In the genomic region with DNA sequence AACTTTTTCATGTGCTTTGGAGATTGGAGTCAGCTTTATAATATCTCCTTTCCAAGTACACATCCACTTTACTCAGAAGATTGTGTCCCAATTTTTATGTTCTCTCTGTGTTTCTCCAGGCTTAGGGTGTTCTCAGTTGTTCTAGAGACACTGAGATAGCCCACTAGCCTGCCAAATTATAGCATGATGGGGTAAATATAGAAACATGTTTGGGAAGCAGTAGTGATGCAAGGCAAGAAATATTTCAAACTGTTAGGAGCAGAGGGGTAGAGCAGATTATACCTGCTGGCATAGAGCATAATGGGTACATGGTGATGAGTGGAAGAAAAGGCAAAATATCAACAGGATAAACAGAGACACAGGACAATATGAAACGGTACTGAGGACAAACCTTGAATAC, we compare ENCODE assay signal across 32 cellular contexts. TPM values are rescaled to one million over a fixed set of nuclear protein-coding genes. Genes with fewer than 3 reads are reported as not detected.
"Had no signal": no experiment of that assay in that cellular context is flagged by ENCODE, and none has a peak within 500 bp of the region (broad histone marks: within the 10 kb centered on the region; RNA-seq: fewer than 3 reads in every experiment).

No MANE protein-coding gene starts in this region.

- H3K27ac Mint-ChIP-seq: activated CD4-positive, alpha-beta T cell treated with anti-CD3 and anti-CD28 coated beads for 36 hours; activated naive CD4-positive, alpha-beta T cell treated with anti-CD3 and anti-CD28 coated beads, Interleukin-2, amount 10 ng/mL, durations not matched to agents 7 days and 5 days; activated naive CD8-positive, alpha-beta T cell treated with anti-CD3 and anti-CD28 coated beads, Interleukin-2, amount 10 ng/mL, durations not matched to agents 7 days and 5 days; activated T-helper 1 cell treated with anti-CD3 and anti-CD28 coated beads, Interleukin-12 subunit alpha, Interleukin-12 subunit beta, Interleukin-2, Interleukin-4 antibody, amounts not matched to agents 30 ng/mL and 10 ng/mL and 1 ng/mL, durations not matched to agents 14 hours and 24 hours and 36 hours; brain; effector memory CD8-positive, alpha-beta T cell; naive thymus-derived CD8-positive, alpha-beta T cell; stimulated activated memory B cell treated with anti-CD40 and anti-IgM and Interleukin-4, amounts not matched to agents 10 μg/mL and 1 μg/mL and 100 μg/mL, for 72 hours; stimulated activated naive CD8-positive, alpha-beta T cell treated with anti-CD3 and anti-CD28 coated beads, Interleukin-15, amount 100 ng/mL, for 72 hours; T-cell had no signal

- H3K4me3 Mint-ChIP-seq: activated CD4-positive, alpha-beta T cell treated with anti-CD3 and anti-CD28 coated beads for 36 hours; activated naive CD4-positive, alpha-beta T cell treated with anti-CD3 and anti-CD28 coated beads, Interleukin-2, amount 10 ng/mL, durations not matched to agents 7 days and 5 days; activated naive CD8-positive, alpha-beta T cell treated with anti-CD3 and anti-CD28 coated beads, Interleukin-2, amount 10 ng/mL, durations not matched to agents 7 days and 5 days; activated T-helper 1 cell treated with anti-CD3 and anti-CD28 coated beads, Interleukin-12 subunit alpha, Interleukin-12 subunit beta, Interleukin-2, Interleukin-4 antibody, amounts not matched to agents 30 ng/mL and 10 ng/mL and 1 ng/mL, durations not matched to agents 14 hours and 24 hours and 36 hours; brain; naive thymus-derived CD8-positive, alpha-beta T cell; neural crest cell; stimulated activated memory B cell treated with anti-CD40 and anti-IgM and Interleukin-4, amounts not matched to agents 10 μg/mL and 1 μg/mL and 100 μg/mL, for 72 hours; stimulated activated naive CD8-positive, alpha-beta T cell treated with anti-CD3 and anti-CD28 coated beads, Interleukin-15, amount 100 ng/mL, for 72 hours; T-cell had no signal

- DNase-seq: activated CD4-positive, alpha-beta T cell treated with anti-CD3 and anti-CD28 coated beads for 36 hours; activated CD4-positive, CD25-positive, alpha-beta regulatory T cell; activated gamma-delta T cell; activated naive CD4-positive, alpha-beta T cell treated with anti-CD3 and anti-CD28 coated beads, Interleukin-2, amount 10 ng/mL, durations not matched to agents 7 days and 5 days; activated naive CD8-positive, alpha-beta T cell treated with anti-CD3 and anti-CD28 coated beads, Interleukin-2, amount 10 ng/mL, durations not matched to agents 7 days and 5 days; dorsolateral prefrontal cortex; effector memory CD8-positive, alpha-beta T cell; erythroblast; foreskin fibroblast; head of caudate nucleus; midbrain; naive thymus-derived CD8-positive, alpha-beta T cell; nucleus accumbens; pancreas; retina; sigmoid colon; small intestine; stimulated activated CD4-positive, alpha-beta T cell treated with anti-CD3 and anti-CD28 coated beads, Interleukin-4, amount 100 ng/mL, for 24 hours; stimulated activated naive CD8-positive, alpha-beta T cell treated with anti-CD3 and anti-CD28 coated beads, Interleukin-15, amount 100 ng/mL, for 72 hours; substantia nigra; T-cell; thyroid gland; upper lobe of left lung had no signal

- H3K36me3 ChIP-seq: cardiac muscle cell, pancreas, prostate gland had no signal

- H3K9me3 ChIP-seq: ascending aorta, pancreas, prostate gland, sigmoid colon, thyroid gland, upper lobe of left lung, vagina had no signal

- H3K4me3 ChIP-seq: ascending aorta, cardiac muscle cell, coronary artery, dorsolateral prefrontal cortex, pancreas, prostate gland, sigmoid colon, thyroid gland, upper lobe of left lung had no signal

- H3K4me1 Mint-ChIP-seq: brain, neural crest cell had no signal

- H3K27me3 ChIP-seq: ascending aorta, sigmoid colon, thyroid gland, upper lobe of left lung, vagina had no signal

- H3K9me3 Mint-ChIP-seq: activated naive CD4-positive, alpha-beta T cell treated with anti-CD3 and anti-CD28 coated beads, Interleukin-2, amount 10 ng/mL, durations not matched to agents 7 days and 5 days; activated naive CD8-positive, alpha-beta T cell treated with anti-CD3 and anti-CD28 coated beads, Interleukin-2, amount 10 ng/mL, durations not matched to agents 7 days and 5 days; activated T-helper 1 cell treated with anti-CD3 and anti-CD28 coated beads, Interleukin-12 subunit alpha, Interleukin-12 subunit beta, Interleukin-2, Interleukin-4 antibody, amounts not matched to agents 30 ng/mL and 10 ng/mL and 1 ng/mL, durations not matched to agents 14 hours and 24 hours and 36 hours; brain; effector memory CD8-positive, alpha-beta T cell; naive thymus-derived CD8-positive, alpha-beta T cell; neural crest cell; stimulated activated memory B cell treated with anti-CD40 and anti-IgM and Interleukin-4, amounts not matched to agents 10 μg/mL and 1 μg/mL and 100 μg/mL, for 72 hours; stimulated activated naive CD8-positive, alpha-beta T cell treated with anti-CD3 and anti-CD28 coated beads, Interleukin-15, amount 100 ng/mL, for 72 hours; T-cell had no signal

- H3K27ac ChIP-seq: cardiac muscle cell, coronary artery, dorsolateral prefrontal cortex, pancreas, prostate gland, sigmoid colon, thyroid gland, upper lobe of left lung, vagina had no signal

- H3K4me1 ChIP-seq: ascending aorta, pancreas, prostate gland, thyroid gland had no signal

- ATAC-seq: activated CD4-positive, alpha-beta T cell treated with anti-CD3 and anti-CD28 coated beads for 36 hours; effector memory CD8-positive, alpha-beta T cell; naive thymus-derived CD8-positive, alpha-beta T cell; pancreas; stimulated activated memory B cell treated with anti-CD40 and anti-IgM and Interleukin-4, amounts not matched to agents 10 μg/mL and 1 μg/mL and 100 μg/mL, for 72 hours; stimulated activated naive CD8-positive, alpha-beta T cell treated with anti-CD3 and anti-CD28 coated beads, Interleukin-15, amount 100 ng/mL, for 72 hours; T-cell had no signal

- H3K36me3 Mint-ChIP-seq: brain had no signal

RNA-seq across cellular contexts. Expression of gene SLFN11, which starts 12.4 kb away (rescaled TPM):
- total RNA-seq: cardiac muscle cell had no signal
- polyA plus RNA-seq: cardiac muscle cell had no signal
